14 cellular contexts compared by ENCODE assay signal in the genomic region with DNA sequence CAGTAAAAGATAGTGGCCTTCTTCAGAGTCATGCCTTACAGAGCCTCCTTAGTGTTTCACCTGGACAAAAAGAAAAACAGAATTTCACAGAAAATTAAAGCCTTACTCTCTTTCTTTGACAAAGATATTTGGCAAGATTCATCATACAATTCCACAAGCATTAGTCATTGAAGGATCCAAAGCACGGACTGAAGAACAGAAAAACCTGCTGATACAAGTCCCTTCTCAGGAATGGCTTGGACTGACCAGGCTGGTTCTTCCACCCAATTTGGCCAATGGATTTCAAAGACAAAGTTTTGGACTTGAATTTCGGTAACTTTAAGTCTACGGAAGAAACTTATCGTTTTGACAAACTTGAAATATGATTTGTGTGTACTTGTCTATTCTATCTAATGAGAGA. TPM values are rescaled to one million over a fixed set of nuclear protein-coding genes. Genes with fewer than 3 reads are reported as not detected.
DNase-seq lines count a peak whose midpoint lies in the region; ATAC-seq and TF ChIP-seq lines count a peak whose summit lies in the region.
"Had no signal": no experiment of that assay in that cellular context is flagged by ENCODE, and none has a peak within 500 bp of the region (broad histone marks: within the 10 kb centered on the region; RNA-seq: fewer than 3 reads in every experiment).

No MANE protein-coding gene starts in this region.

- H3K27me3 Mint-ChIP-seq in activated T-cell treated with anti-CD3 and anti-CD28 coated beads, Interleukin-2, amount 50 U/mL, for 72 hours (ENCODE audit: low read depth): no peaks in the 10 kb centered on the region

- H3K4me1 Mint-ChIP-seq in activated T-cell treated with anti-CD3 and anti-CD28 coated beads, Interleukin-2, amount 50 U/mL, for 72 hours (ENCODE audit: low read depth): no peaks in the 10 kb centered on the region

- no TSS peak for BruUV-seq in A673 (replicated peaks; lab: Mats Ljungman, UMichigan)

- no peaks in the 10 kb centered on the region for H3K36me3 Mint-ChIP-seq in activated T-cell treated with anti-CD3 and anti-CD28 coated beads, Interleukin-2, amount 50 U/mL, for 72 hours (ENCODE audit: insufficient read depth in 2 of 2)

- WGBS in sigmoid colon, 2 donors: 95% methylated on average over 4 of the region's 4 CpGs

- DNase-seq in A673 (ENCODE audit: low spot score) (peak; percentile 6), HK-2 (ENCODE audit: unreplicated experiment) (peak; percentile 5), astrocyte of the hippocampus (ENCODE audit: low read depth, low spot score) (peak; percentile 74), glomerular visceral epithelial cell (ENCODE audit: extremely low spot score) (peak; percentile 54), sigmoid colon (no peak), caudate nucleus (lab: John Stamatoyannopoulos, UW) (no peak), H4 (ENCODE audit: low spot score) (no peak)
- DNase-seq in activated T-cell treated with anti-CD3 and anti-CD28 coated beads, Interleukin-2, amount 50 U/mL, for 72 hours: no peak
- DNase-seq: activated T-cell treated with anti-CD3 and anti-CD28 coated beads, Interleukin-2, amount 50 U/mL, for 4 hours; DMS 273 treated with DMSO at 0.1 percent for 48 hours; effector memory CD4-positive, alpha-beta T cell; NCI-H1930; tibial artery had no signal

- no peak for TF ChIP-seq CTCF in A673 (conservative IDR thresholded peaks at IDR 0.05; ENCODE audit: low read depth, low read length)
- TF ChIP-seq CTCF in sigmoid colon (IDR thresholded peaks at IDR 0.05): no peak

- no peak for TF ChIP-seq EP300 in sigmoid colon (IDR thresholded peaks at IDR 0.05)

- H3K36me3 ChIP-seq in A673 (ENCODE audit: insufficient read depth, low read length, poor library complexity, severe bottlenecking): no peaks in the 10 kb centered on the region
- no peaks in the 10 kb centered on the region for H3K36me3 ChIP-seq in sigmoid colon
- H3K36me3 ChIP-seq: neutrophil, tibial artery had no signal

- CTCF ChIA-PET in A673 (lab: Charles Lee): no interaction called here

- H3K27ac ChIP-seq in A673 (ENCODE audit: low read depth, low read length, poor library complexity, severe bottlenecking): no peak overlapping the region
- H3K27ac ChIP-seq in sigmoid colon: no peak overlapping the region
- no peak overlapping the region for H3K27ac ChIP-seq in caudate nucleus (ENCODE audit: low read depth, low read length)
- H3K27ac ChIP-seq: neutrophil, tibial artery had no signal

- POLR2A ChIA-PET in A673 (lab: Charles Lee; ENCODE audit: low non-redundant PET): no interaction called here

- H3K4me3 Mint-ChIP-seq in activated T-cell treated with anti-CD3 and anti-CD28 coated beads, Interleukin-2, amount 50 U/mL, for 72 hours: no peak overlapping the region
- H3K4me3 Mint-ChIP-seq: activated T-cell treated with anti-CD3 and anti-CD28 coated beads, Interleukin-2, amount 50 U/mL, for 4 hours had no signal

- H3K4me1 ChIP-seq in A673 (ENCODE audit: insufficient read depth, low read length, poor library complexity, severe bottlenecking) (peaks cover 7% of the 10 kb centered on the region), sigmoid colon (no peaks in the 10 kb centered on the region)

- H3K27ac Mint-ChIP-seq in activated T-cell treated with anti-CD3 and anti-CD28 coated beads, Interleukin-2, amount 50 U/mL, for 72 hours: no peak overlapping the region

- H3K4me3 ChIP-seq in A673 (ENCODE audit: low read depth, low read length, poor library complexity, severe bottlenecking) (no peak overlapping the region), sigmoid colon (no peak overlapping the region)
- H3K4me3 ChIP-seq: tibial artery had no signal

- TF ChIP-seq POLR2A in sigmoid colon (IDR thresholded peaks at IDR 0.05): no peak

- H3K9me3 Mint-ChIP-seq in activated T-cell treated with anti-CD3 and anti-CD28 coated beads, Interleukin-2, amount 50 U/mL, for 72 hours: no peaks in the 10 kb centered on the region
- H3K9me3 Mint-ChIP-seq: activated T-cell treated with anti-CD3 and anti-CD28 coated beads, Interleukin-2, amount 50 U/mL, for 4 hours had no signal

- intact Hi-C loops in A673 (cut with micrococcal nuclease; ENCODE audit: unreplicated experiment): no loop called here
- intact Hi-C loops in sigmoid colon (cut with DNase I): no loop called here

- H3K9me3 ChIP-seq in A673 (ENCODE audit: low read depth, low read length, poor library complexity, severe bottlenecking) (no peaks in the 10 kb centered on the region), sigmoid colon (no peaks in the 10 kb centered on the region)
- H3K9me3 ChIP-seq: neutrophil, tibial artery had no signal

- no peak for ATAC-seq in activated T-cell treated with anti-CD3 and anti-CD28 coated beads, Interleukin-2, amount 50 U/mL, for 72 hours (replicated peaks in 1 of 2)
- ATAC-seq: activated T-cell treated with anti-CD3 and anti-CD28 coated beads, Interleukin-2, amount 50 U/mL, for 4 hours had no signal

- H3K27me3 ChIP-seq in A673 (replicated peaks; ENCODE audit: insufficient read depth, low read depth, low read length, poor library complexity) (no peaks in the 10 kb centered on the region), sigmoid colon (no peaks in the 10 kb centered on the region)
- H3K27me3 ChIP-seq: neutrophil, tibial artery had no signal

RNA-seq across cellular contexts. Expression of a gene that starts 39.1 kb away (rescaled TPM):
- total RNA-seq in A673 (2021) (2.5 and 4.6 TPM in 2 replicates), sigmoid colon (1 to 10 TPM in 1 of 4 donors, under 1 TPM in 3; 0.16 to 1.1 (median 0.62) TPM)
- polyA plus RNA-seq in sigmoid colon: 10 to 100 TPM; 16.6 to 33.5 (median 18.6) TPM
- 10 to 100 TPM; 13.1 to 16.2 TPM for total RNA-seq in activated T-cell treated with anti-CD3 and anti-CD28 coated beads, Interleukin-2, amount 50 U/mL, for 72 hours
- 0.23 TPM in 1 of 2 replicates, not detected in the other for total RNA-seq in H4 (2014; rRNA removed; shearing (Covaris generic))

Comparison
In these comparisons a context has a peak if more than half of its experiments do, and no peak if none do; other contexts are left out.
1. DNase-seq: peak in A673 (single experiment), HK-2 (single experiment), astrocyte of the hippocampus (single experiment) and glomerular visceral epithelial cell (single experiment); none in sigmoid colon (single experiment), activated T-cell treated with anti-CD3 and anti-CD28 coated beads, Interleukin-2, amount 50 U/mL, for 72 hours (0 of 2), caudate nucleus (0 of 61) and H4 (single experiment).